1 cellular context compared by ENCODE assay signal in genomic region chr21:34813266-34813886, GRCh38.
TF ChIP-seq lines count a peak whose summit lies in the region.

No MANE protein-coding gene starts in this region.

TF ChIP-seq in HepG2, 621 proteins besides CTCF, POLR2A, EP300 and RAD21 (continued from another document):
- no peak for TF ChIP-seq ETV5 (CRISPR knock-in tag; IDR thresholded peaks at IDR 0.05; ENCODE audit: borderline replicate concordance)
